ENCODE assay signal across 1 cellular context in genomic region chr16:56615353-56615752, GRCh38.
TF ChIP-seq lines count a peak whose summit lies in the region.

No MANE protein-coding gene starts in this region.

TF ChIP-seq in IMR-90, 13 proteins besides CTCF, POLR2A, EP300 and RAD21:
- TF ChIP-seq CHD1 (IDR thresholded peaks at IDR 0.05; ENCODE audit: low read depth, low read length), result no peak
TF ChIP-seq in IMR-90: peak in this region for 0.
